ENCODE assay signal across 9 cellular contexts in the genomic region with DNA sequence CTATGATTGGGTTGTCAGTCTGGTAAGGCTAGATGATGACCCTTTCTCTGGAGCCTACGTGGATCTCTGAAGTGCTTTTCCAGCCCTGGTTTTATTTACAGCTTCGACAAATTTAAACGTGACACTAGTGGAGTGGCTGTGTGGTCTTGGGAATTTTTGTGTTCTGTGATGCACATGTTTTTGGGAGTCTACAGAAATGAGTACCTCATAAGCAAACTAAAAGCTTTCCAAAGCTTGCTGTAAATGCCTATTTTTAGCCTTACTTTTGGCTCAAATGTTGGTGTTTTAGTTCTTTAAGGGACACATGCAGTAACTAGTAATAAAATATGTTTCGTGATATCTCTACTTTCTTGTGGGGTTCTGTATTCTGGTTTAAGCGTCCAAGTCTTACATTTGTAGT. TPM values are rescaled to one million over a fixed set of nuclear protein-coding genes. Genes with fewer than 3 reads are reported as not detected.
DNase-seq lines count a peak whose midpoint lies in the region; ATAC-seq and TF ChIP-seq lines count a peak whose summit lies in the region.
"Had no signal": no experiment of that assay in that cellular context is flagged by ENCODE, and none has a peak within 500 bp of the region (broad histone marks: within the 10 kb centered on the region; RNA-seq: fewer than 3 reads in every experiment).

No MANE protein-coding gene starts in this region.

- H3K27ac Mint-ChIP-seq in activated CD4-positive, alpha-beta T cell treated with anti-CD3 and anti-CD28 coated beads, Interleukin-2, amount 10 ng/mL, durations not matched to agents 24 days and 14 days: peak overlapping the region; percentile 75
- peak overlapping the region; percentile 17 to 91 for H3K27ac Mint-ChIP-seq in activated naive CD4-positive, alpha-beta T cell treated with anti-CD3 and anti-CD28 coated beads, Interleukin-2, amount 50 U/mL, for 72 hours

- intact Hi-C loops in activated CD4-positive, alpha-beta T cell treated with anti-CD3 and anti-CD28 coated beads, Interleukin-2, amount 10 ng/mL, durations not matched to agents 24 days and 14 days (cut with micrococcal nuclease): loop anchor here (1.0 to 5.0 kb wide), 3 partner anchors 8 to 721 kb away; partner anchors contain the start of genes FAM114A2, GALNT10 and MFAP3

- no peak for TF ChIP-seq POLR2A in suprapubic skin (IDR thresholded peaks at IDR 0.05)

- peaks cover 51% of the 10 kb centered on the region for H3K4me1 ChIP-seq in iPS-18a (ENCODE audit: control insufficient read depth, low read depth, low read length)
- peaks cover 69% of the 10 kb centered on the region for H3K4me1 ChIP-seq in suprapubic skin

- H3K4me3 ChIP-seq in iPS-18a (ENCODE audit: low read length): peak overlapping the region; percentile 59
- peak overlapping the region; percentile 100 for H3K4me3 ChIP-seq in suprapubic skin

- ATAC-seq in activated naive CD4-positive, alpha-beta T cell treated with anti-CD3 and anti-CD28 coated beads, Interleukin-2, amount 50 U/mL, for 72 hours: no peak
- ATAC-seq in GM19023 (IDR thresholded peaks at IDR 0.05; ENCODE audit: unreplicated experiment) (no peak), HG03439 (IDR thresholded peaks at IDR 0.05; ENCODE audit: unreplicated experiment) (no peak)

- no peak for TF ChIP-seq CTCF in suprapubic skin (IDR thresholded peaks at IDR 0.05)

- peaks cover 27% of the 10 kb centered on the region for H3K36me3 Mint-ChIP-seq in activated CD4-positive, alpha-beta T cell treated with anti-CD3 and anti-CD28 coated beads, Interleukin-2, amount 10 ng/mL, durations not matched to agents 24 days and 14 days (ENCODE audit: low read depth)
- H3K36me3 Mint-ChIP-seq in activated naive CD4-positive, alpha-beta T cell treated with anti-CD3 and anti-CD28 coated beads, Interleukin-2, amount 50 U/mL, for 72 hours: peaks cover 12 to 16% of the 10 kb centered on the region in 2 donors

- no peaks in the 10 kb centered on the region for H3K9me3 ChIP-seq in iPS-18a (ENCODE audit: control insufficient read depth, low read depth, low read length)
- H3K9me3 ChIP-seq in suprapubic skin: no peaks in the 10 kb centered on the region

- peak overlapping the region; percentile 96 for H3K4me3 Mint-ChIP-seq in activated CD4-positive, alpha-beta T cell treated with anti-CD3 and anti-CD28 coated beads, Interleukin-2, amount 10 ng/mL, durations not matched to agents 24 days and 14 days

- WGBS in suprapubic skin: 21% methylated on average over 5 of the region's 5 CpGs

- no peaks in the 10 kb centered on the region for H3K27me3 ChIP-seq in iPS-18a (ENCODE audit: control insufficient read depth, insufficient read depth, low read length)
- no peaks in the 10 kb centered on the region for H3K27me3 ChIP-seq in suprapubic skin

- H3K27me3 Mint-ChIP-seq in activated CD4-positive, alpha-beta T cell treated with anti-CD3 and anti-CD28 coated beads, Interleukin-2, amount 10 ng/mL, durations not matched to agents 24 days and 14 days: no peaks in the 10 kb centered on the region

- peak overlapping the region; percentile 31 for H3K9ac ChIP-seq in iPS-18a (ENCODE audit: low read length)

- TF ChIP-seq EP300 in suprapubic skin (IDR thresholded peaks at IDR 0.05): no peak

- H3K27ac ChIP-seq in iPS-18a (ENCODE audit: low read length) (peak overlapping the region; percentile 22), suprapubic skin (peak overlapping the region; percentile 47)

- DNase-seq in activated CD4-positive, alpha-beta T cell treated with anti-CD3 and anti-CD28 coated beads, Interleukin-2, amount 10 ng/mL, durations not matched to agents 24 days and 14 days: no peak
- DNase-seq in activated CD4-positive, alpha-beta T cell treated with anti-CD3 and anti-CD28 coated beads, Interleukin-2, amount 50 U/mL, for 48 hours: no peak
- DNase-seq in activated naive CD4-positive, alpha-beta T cell treated with anti-CD3 and anti-CD28 coated beads, Interleukin-2, amount 50 U/mL, for 72 hours (ENCODE audit: low spot score in 2 of 2): no peak
- DNase-seq in suprapubic skin (ENCODE audit: low spot score in 2 of 2) (no peak), NCI-H1930 (lab: John Stamatoyannopoulos, UW) (no peak)
- DNase-seq: COR-L47 had no signal

- H3K9me3 Mint-ChIP-seq in activated CD4-positive, alpha-beta T cell treated with anti-CD3 and anti-CD28 coated beads, Interleukin-2, amount 10 ng/mL, durations not matched to agents 24 days and 14 days: no peaks in the 10 kb centered on the region
- no peaks in the 10 kb centered on the region for H3K9me3 Mint-ChIP-seq in activated naive CD4-positive, alpha-beta T cell treated with anti-CD3 and anti-CD28 coated beads, Interleukin-2, amount 50 U/mL, for 72 hours

- H3K36me3 ChIP-seq in iPS-18a (ENCODE audit: control insufficient read depth, low read depth, low read length) (no peaks in the 10 kb centered on the region), suprapubic skin (no peaks in the 10 kb centered on the region)

- peaks cover 62% of the 10 kb centered on the region for H3K4me1 Mint-ChIP-seq in activated CD4-positive, alpha-beta T cell treated with anti-CD3 and anti-CD28 coated beads, Interleukin-2, amount 10 ng/mL, durations not matched to agents 24 days and 14 days

RNA-seq across cellular contexts. Expression of gene LARP1, which starts 3.3 kb away (rescaled TPM):
- 331 and 348 TPM in 2 replicates for total RNA-seq in activated CD4-positive, alpha-beta T cell treated with anti-CD3 and anti-CD28 coated beads, Interleukin-2, amount 10 ng/mL, durations not matched to agents 24 days and 14 days
- 100 to 1,000 TPM; 172 to 231 TPM for total RNA-seq in activated naive CD4-positive, alpha-beta T cell treated with anti-CD3 and anti-CD28 coated beads, Interleukin-2, amount 50 U/mL, for 72 hours
- total RNA-seq in suprapubic skin: 100 to 1,000 TPM in 3 of 4 donors, 10 to 100 TPM in 1; 98.5 to 127 (median 110) TPM
